In the genomic region with DNA sequence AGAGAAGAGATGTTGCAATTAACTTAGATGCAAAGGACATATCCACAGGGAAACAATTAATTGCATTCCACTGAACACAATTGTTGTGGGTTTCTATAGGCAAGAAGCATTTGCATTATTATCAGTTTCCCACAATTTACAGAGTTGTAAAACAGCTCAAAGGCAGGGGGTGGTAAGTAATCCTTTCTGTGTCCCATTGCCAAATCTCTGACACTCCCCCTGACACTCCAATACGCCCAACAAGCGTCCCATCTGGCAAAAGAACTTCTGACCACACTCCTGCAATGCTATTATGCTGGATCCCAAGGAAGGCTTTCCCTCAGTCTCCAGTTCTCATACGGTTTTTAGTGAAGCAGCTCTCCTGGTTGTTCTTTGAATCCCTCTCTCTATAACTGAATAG, we compare ENCODE assay signal across 27 cellular contexts.
"Had no signal": no experiment of that assay in that cellular context is flagged by ENCODE, and none has a peak within 500 bp of the region (broad histone marks: within the 10 kb centered on the region; RNA-seq: fewer than 3 reads in every experiment).

No MANE protein-coding gene starts in this region.

- H3K4me3 Mint-ChIP-seq: activated CD4-positive, alpha-beta memory T cell treated with anti-CD3 and anti-CD28 coated beads, Interleukin-2, amount 10 ng/mL, durations not matched to agents 7 days and 5 days; activated naive CD8-positive, alpha-beta T cell treated with anti-CD3 and anti-CD28 coated beads, Interleukin-2, amount 50 U/mL, for 24 hours; activated T-helper 1 cell treated with anti-CD3 and anti-CD28 coated beads, Interleukin-12 subunit alpha, Interleukin-12 subunit beta, Interleukin-2, Interleukin-4 antibody, amounts not matched to agents 30 ng/mL and 10 ng/mL and 1 ng/mL, durations not matched to agents 14 hours and 24 hours and 36 hours; dendritic cell treated with granulocyte-macrophage colony-stimulating factor and Interleukin-4, amounts not matched to agents 40 ng/mL and 50 ng/mL, for 4 days; stimulated activated memory B cell treated with anti-CD40 and anti-IgM and Interleukin-4, amounts not matched to agents 10 μg/mL and 1 μg/mL and 100 μg/mL, for 72 hours; T-helper 1 cell treated with Interleukin-12 subunit alpha and Interleukin-12 subunit beta and Interleukin-4 antibody, amounts not matched to agents 30 μg/mL and 1 μg/mL, for 36 hours had no signal

- H3K27me3 Mint-ChIP-seq: activated CD4-positive, alpha-beta memory T cell treated with anti-CD3 and anti-CD28 coated beads, Interleukin-2, amount 10 ng/mL, durations not matched to agents 7 days and 5 days; dendritic cell treated with granulocyte-macrophage colony-stimulating factor and Interleukin-4, amounts not matched to agents 40 ng/mL and 50 ng/mL, for 4 days; naive B cell; stimulated activated memory B cell treated with anti-CD40 and anti-IgM and Interleukin-4, amounts not matched to agents 10 μg/mL and 1 μg/mL and 100 μg/mL, for 72 hours had no signal

- H3K27ac Mint-ChIP-seq: activated CD4-positive, alpha-beta memory T cell treated with anti-CD3 and anti-CD28 coated beads, Interleukin-2, amount 10 ng/mL, durations not matched to agents 7 days and 5 days; activated naive CD8-positive, alpha-beta T cell treated with anti-CD3 and anti-CD28 coated beads, Interleukin-2, amount 50 U/mL, for 24 hours; activated T-helper 1 cell treated with anti-CD3 and anti-CD28 coated beads, Interleukin-12 subunit alpha, Interleukin-12 subunit beta, Interleukin-2, Interleukin-4 antibody, amounts not matched to agents 30 ng/mL and 10 ng/mL and 1 ng/mL, durations not matched to agents 14 hours and 24 hours and 36 hours; dendritic cell treated with granulocyte-macrophage colony-stimulating factor and Interleukin-4, amounts not matched to agents 40 ng/mL and 50 ng/mL, for 4 days; naive B cell; stimulated activated memory B cell treated with anti-CD40 and anti-IgM and Interleukin-4, amounts not matched to agents 10 μg/mL and 1 μg/mL and 100 μg/mL, for 72 hours; T-helper 1 cell treated with Interleukin-12 subunit alpha and Interleukin-12 subunit beta and Interleukin-4 antibody, amounts not matched to agents 30 μg/mL and 1 μg/mL, for 36 hours had no signal

- H3K4me1 Mint-ChIP-seq: activated CD4-positive, alpha-beta memory T cell treated with anti-CD3 and anti-CD28 coated beads, Interleukin-2, amount 10 ng/mL, durations not matched to agents 7 days and 5 days; activated naive CD8-positive, alpha-beta T cell treated with anti-CD3 and anti-CD28 coated beads, Interleukin-2, amount 50 U/mL, for 24 hours; naive B cell; stimulated activated memory B cell treated with anti-CD40 and anti-IgM and Interleukin-4, amounts not matched to agents 10 μg/mL and 1 μg/mL and 100 μg/mL, for 72 hours had no signal

- H3K9me3 ChIP-seq: lower lobe of right lung, ovary, psoas muscle, right atrium auricular region, suprapubic skin, transverse colon had no signal

- H3K4me3 ChIP-seq: heart left ventricle, lower lobe of right lung, ovary, psoas muscle, right atrium auricular region, skin epidermis, stomach, suprapubic skin, transverse colon had no signal

- H3K4me1 ChIP-seq: lower lobe of right lung, psoas muscle, stomach, suprapubic skin, transverse colon had no signal

- H3K27me3 ChIP-seq: heart left ventricle, ovary, right atrium auricular region, stomach, suprapubic skin, transverse colon had no signal

- H3K36me3 Mint-ChIP-seq: naive B cell; stimulated activated memory B cell treated with anti-CD40 and anti-IgM and Interleukin-4, amounts not matched to agents 10 μg/mL and 1 μg/mL and 100 μg/mL, for 72 hours had no signal

- ATAC-seq: activated naive CD8-positive, alpha-beta T cell treated with anti-CD3 and anti-CD28 coated beads, Interleukin-2, amount 50 U/mL, for 24 hours; left colon; lower lobe of right lung; stimulated activated memory B cell treated with anti-CD40 and anti-IgM and Interleukin-4, amounts not matched to agents 10 μg/mL and 1 μg/mL and 100 μg/mL, for 72 hours had no signal

- DNase-seq: activated CD4-positive, alpha-beta memory T cell treated with anti-CD3 and anti-CD28 coated beads, Interleukin-2, amount 10 ng/mL, durations not matched to agents 7 days and 5 days; activated CD4-positive, alpha-beta T cell treated with anti-CD3 and anti-CD28 coated beads for 4 hours; activated CD4-positive, CD25-positive, alpha-beta regulatory T cell; activated gamma-delta T cell; activated naive CD4-positive, alpha-beta T cell treated with anti-CD3 and anti-CD28 coated beads, Interleukin-2, amount 50 U/mL, for 16 hours; activated naive CD8-positive, alpha-beta T cell treated with anti-CD3 and anti-CD28 coated beads, Interleukin-2, amount 50 U/mL, for 24 hours; activated T-cell treated with anti-CD3 and anti-CD28 coated beads for 4 hours; brain microvascular endothelial cell; caudate nucleus; effector CD4-positive, alpha-beta T cell; erythroblast; heart left ventricle; left colon; lower lobe of right lung; naive B cell; ovary; psoas muscle; stomach; T1000; transverse colon had no signal

- H3K27ac ChIP-seq: brain microvascular endothelial cell, heart left ventricle, lower lobe of right lung, ovary, psoas muscle, right atrium auricular region, skin epidermis, stomach, suprapubic skin, transverse colon had no signal

- H3K9me3 Mint-ChIP-seq: activated CD4-positive, alpha-beta memory T cell treated with anti-CD3 and anti-CD28 coated beads, Interleukin-2, amount 10 ng/mL, durations not matched to agents 7 days and 5 days; activated naive CD8-positive, alpha-beta T cell treated with anti-CD3 and anti-CD28 coated beads, Interleukin-2, amount 50 U/mL, for 24 hours; activated T-helper 1 cell treated with anti-CD3 and anti-CD28 coated beads, Interleukin-12 subunit alpha, Interleukin-12 subunit beta, Interleukin-2, Interleukin-4 antibody, amounts not matched to agents 30 ng/mL and 10 ng/mL and 1 ng/mL, durations not matched to agents 14 hours and 24 hours and 36 hours; T-helper 1 cell treated with Interleukin-12 subunit alpha and Interleukin-12 subunit beta and Interleukin-4 antibody, amounts not matched to agents 30 μg/mL and 1 μg/mL, for 36 hours had no signal

- H3K36me3 ChIP-seq: brain microvascular endothelial cell, heart left ventricle, lower lobe of right lung, ovary, right atrium auricular region, stomach, suprapubic skin, transverse colon had no signal
